1 cellular context compared by ENCODE assay signal in genomic region chr5:133969654-133970324, GRCh38.
TF ChIP-seq lines count a peak whose summit lies in the region.

No MANE protein-coding gene starts in this region.

TF ChIP-seq in HepG2, 621 proteins besides CTCF, POLR2A, EP300 and RAD21 (continues in another document):
- TF ChIP-seq CENPT (CRISPR knock-in tag; IDR thresholded peaks at IDR 0.05; ENCODE audit: low read depth) = no peak
- TF ChIP-seq HDAC2 (CRISPR knock-in tag; IDR thresholded peaks at IDR 0.05) = no peak; the same call in 1 of the 2 replicates
- TF ChIP-seq KDM6A (CRISPR knock-in tag; IDR thresholded peaks at IDR 0.05; ENCODE audit: low read depth) = peak; percentile 78; the same call in 1 of the 2 replicates
- TF ChIP-seq ZNF614 (CRISPR knock-in tag; IDR thresholded peaks at IDR 0.05; ENCODE audit: borderline replicate concordance) = no peak
- TF ChIP-seq ZNF274 (CRISPR knock-in tag; IDR thresholded peaks at IDR 0.05) = no peak
- TF ChIP-seq NKX3-1 (CRISPR knock-in tag; IDR thresholded peaks at IDR 0.05) = 0 out of 2 replicates have a peak, but pooled peaks have one; percentile 18
- TF ChIP-seq GTF3A (CRISPR knock-in tag; conservative IDR thresholded peaks at IDR 0.05) = no peak
- TF ChIP-seq ZNF652 (CRISPR knock-in tag; IDR thresholded peaks at IDR 0.05; ENCODE audit: borderline replicate concordance, low read depth) = no peak
- TF ChIP-seq TBP (CRISPR knock-in tag; IDR thresholded peaks at IDR 0.05) = no peak
- no peak for TF ChIP-seq ZNF747 (CRISPR knock-in tag; IDR thresholded peaks at IDR 0.05; ENCODE audit: borderline replicate concordance)
- no peak for TF ChIP-seq ZFP41 (CRISPR knock-in tag; IDR thresholded peaks at IDR 0.05; ENCODE audit: borderline replicate concordance)
- no peak for TF ChIP-seq NFYB (CRISPR knock-in tag; IDR thresholded peaks at IDR 0.05)
- peak; percentile 92 for TF ChIP-seq FOXA3 (CRISPR knock-in tag; IDR thresholded peaks at IDR 0.05)
- TF ChIP-seq ZNF782 (CRISPR knock-in tag; IDR thresholded peaks at IDR 0.05; ENCODE audit: borderline replicate concordance) = no peak
- no peak for TF ChIP-seq RFX5 (IDR thresholded peaks at IDR 0.05; ENCODE audit: low read depth, low read length)
- TF ChIP-seq ZNF101 (CRISPR knock-in tag; IDR thresholded peaks at IDR 0.05; ENCODE audit: borderline replicate concordance, low read depth) = no peak
- no peak for TF ChIP-seq DMAP1 (CRISPR knock-in tag; IDR thresholded peaks at IDR 0.05)
- TF ChIP-seq HNF1A (IDR thresholded peaks at IDR 0.05; ENCODE audit: low read depth) = peak; percentile 81
- TF ChIP-seq HNF1A (CRISPR knock-in tag; IDR thresholded peaks at IDR 0.05; ENCODE audit: borderline replicate concordance) = peak; percentile 92; the same call in 1 of the 2 replicates
- no peak for TF ChIP-seq TP53 (CRISPR knock-in tag; conservative IDR thresholded peaks at IDR 0.05)
- TF ChIP-seq ELF1 (CRISPR knock-in tag; IDR thresholded peaks at IDR 0.05) = no peak
- peak; percentile 69 for TF ChIP-seq REPIN1 (CRISPR knock-in tag; IDR thresholded peaks at IDR 0.05; ENCODE audit: borderline replicate concordance, low read depth)
- TF ChIP-seq TRIM24 (CRISPR knock-in tag; IDR thresholded peaks at IDR 0.05) = no peak
- TF ChIP-seq MTF1 (CRISPR knock-in tag; IDR thresholded peaks at IDR 0.05) = no peak
- TF ChIP-seq KLF15 (CRISPR knock-in tag; IDR thresholded peaks at IDR 0.05; ENCODE audit: borderline replicate concordance) = no peak
- no peak for TF ChIP-seq SRF (IDR thresholded peaks at IDR 0.05; ENCODE audit: low read depth, low read length)
- peak; percentile 34 for TF ChIP-seq ZNF781 (CRISPR knock-in tag; IDR thresholded peaks at IDR 0.05; ENCODE audit: borderline replicate concordance, not compliant biosample characterization)
- peak; percentile 87 for TF ChIP-seq ARID3A (IDR thresholded peaks at IDR 0.05; ENCODE audit: low read depth, low read length)
- TF ChIP-seq NR2F2 (IDR thresholded peaks at IDR 0.05; ENCODE audit: borderline replicate concordance, low read depth) = no peak
- no peak for TF ChIP-seq ZBTB43 (CRISPR knock-in tag; conservative IDR thresholded peaks at IDR 0.05)
- TF ChIP-seq ZNF816 (CRISPR knock-in tag; IDR thresholded peaks at IDR 0.05; ENCODE audit: borderline replicate concordance) = no peak
- no peak for TF ChIP-seq JUN (CRISPR knock-in tag; IDR thresholded peaks at IDR 0.05)
- TF ChIP-seq CCAR2 (optimal IDR thresholded peaks at IDR 0.05; ENCODE audit: low read depth, low read length) = peak; percentile 65
- 0 out of 2 replicates have a peak, but pooled peaks have one; percentile 11 for TF ChIP-seq FOXK2 (IDR thresholded peaks at IDR 0.05)
- no peak for TF ChIP-seq KMT2B (CRISPR knock-in tag; IDR thresholded peaks at IDR 0.05)
- TF ChIP-seq ZNF841 (CRISPR knock-in tag; IDR thresholded peaks at IDR 0.05; ENCODE audit: borderline replicate concordance) = no peak
- TF ChIP-seq ZNF629 (CRISPR knock-in tag; conservative IDR thresholded peaks at IDR 0.05) = no peak
- no peak for TF ChIP-seq SRY (CRISPR knock-in tag; IDR thresholded peaks at IDR 0.05)
- no peak for TF ChIP-seq GLMP (CRISPR knock-in tag; IDR thresholded peaks at IDR 0.05; ENCODE audit: borderline replicate concordance)
- TF ChIP-seq ZNF24 (IDR thresholded peaks at IDR 0.05) = no peak
- TF ChIP-seq ZNF326 (CRISPR knock-in tag; IDR thresholded peaks at IDR 0.05; ENCODE audit: borderline replicate concordance) = no peak
- TF ChIP-seq ZSCAN25 (CRISPR knock-in tag; IDR thresholded peaks at IDR 0.05) = 0 out of 2 replicates have a peak, but pooled peaks have one; percentile 23
- 0 out of 2 replicates have a peak, but pooled peaks have one; percentile 15 for TF ChIP-seq SIX1 (CRISPR knock-in tag; IDR thresholded peaks at IDR 0.05; ENCODE audit: borderline replicate concordance)
- no peak for TF ChIP-seq ZNF253 (CRISPR knock-in tag; IDR thresholded peaks at IDR 0.05; ENCODE audit: borderline replicate concordance)
- no peak for TF ChIP-seq ZNF788 (CRISPR knock-in tag; IDR thresholded peaks at IDR 0.05; ENCODE audit: borderline replicate concordance)
- no peak for TF ChIP-seq ZNF333 (CRISPR knock-in tag; IDR thresholded peaks at IDR 0.05; ENCODE audit: borderline replicate concordance)
- TF ChIP-seq EHMT2 (IDR thresholded peaks at IDR 0.05; ENCODE audit: borderline replicate concordance, low read depth, low read length) = no peak
- no peak for TF ChIP-seq BATF2 (CRISPR knock-in tag; IDR thresholded peaks at IDR 0.05)
- no peak for TF ChIP-seq ZNF33B (CRISPR knock-in tag; IDR thresholded peaks at IDR 0.05)
- TF ChIP-seq TERF1 (CRISPR knock-in tag; IDR thresholded peaks at IDR 0.05) = no peak
- 0 out of 2 replicates have a peak, but pooled peaks have one; percentile 25 for TF ChIP-seq MLXIP (CRISPR knock-in tag; IDR thresholded peaks at IDR 0.05; ENCODE audit: borderline replicate concordance)
- 0 out of 2 replicates have a peak, but pooled peaks have one; percentile 28 for TF ChIP-seq MLX (CRISPR knock-in tag; IDR thresholded peaks at IDR 0.05)
- no peak for TF ChIP-seq ZNF549 (CRISPR knock-in tag; IDR thresholded peaks at IDR 0.05)
- no peak for TF ChIP-seq GMEB2 (CRISPR knock-in tag; IDR thresholded peaks at IDR 0.05; ENCODE audit: low read depth)
- no peak for TF ChIP-seq ZNF775 (CRISPR knock-in tag; IDR thresholded peaks at IDR 0.05; ENCODE audit: borderline replicate concordance)
- TF ChIP-seq SMARCC2 (IDR thresholded peaks at IDR 0.05) = no peak
